Comparison of ENCODE assay signal across 29 cellular contexts in genomic region chr5:42228279-42228678, GRCh38.
DNase-seq lines count a peak whose midpoint lies in the region; ATAC-seq and TF ChIP-seq lines count a peak whose summit lies in the region.
"Had no signal": no experiment of that assay in that cellular context is flagged by ENCODE, and none has a peak within 500 bp of the region (broad histone marks: within the 10 kb centered on the region; RNA-seq: fewer than 3 reads in every experiment).

No MANE protein-coding gene starts in this region.

- no peaks in the 10 kb centered on the region for H3K36me3 Mint-ChIP-seq in activated CD8-positive, alpha-beta T cell treated with anti-CD3 and anti-CD28 coated beads for 36 hours (ENCODE audit: low read depth)
- H3K36me3 Mint-ChIP-seq: activated naive CD8-positive, alpha-beta T cell treated with anti-CD3 and anti-CD28 coated beads, Interleukin-2, amount 10 ng/mL, durations not matched to agents 7 days and 5 days; natural killer cell treated with Interleukin-12 subunit alpha and Interleukin-12 subunit beta and Interleukin-15 and Interleukin-18, amount 100 ng/mL, for 72 hours; type B pancreatic cell had no signal

- no peak for ATAC-seq in activated CD8-positive, alpha-beta T cell treated with anti-CD3 and anti-CD28 coated beads for 36 hours
- ATAC-seq in HG02870 (IDR thresholded peaks at IDR 0.05; ENCODE audit: unreplicated experiment): no peak
- ATAC-seq: activated CD4-positive, alpha-beta T cell treated with anti-CD3 and anti-CD28 coated beads for 36 hours; heart left ventricle; K562; Panc1 had no signal

- H3K4me1 Mint-ChIP-seq in activated CD8-positive, alpha-beta T cell treated with anti-CD3 and anti-CD28 coated beads for 36 hours (ENCODE audit: low read depth): no peaks in the 10 kb centered on the region
- H3K4me1 Mint-ChIP-seq: activated CD4-positive, alpha-beta T cell treated with anti-CD3 and anti-CD28 coated beads for 36 hours; activated naive CD8-positive, alpha-beta T cell treated with anti-CD3 and anti-CD28 coated beads, Interleukin-2, amount 10 ng/mL, durations not matched to agents 7 days and 5 days had no signal

- no peak overlapping the region for H3K9ac ChIP-seq in liver (ENCODE audit: low read depth in 1 of 2, low read length in 2 of 2)

- H3K27ac Mint-ChIP-seq in activated CD8-positive, alpha-beta T cell treated with anti-CD3 and anti-CD28 coated beads for 36 hours: no peak overlapping the region
- H3K27ac Mint-ChIP-seq: activated CD4-positive, alpha-beta T cell treated with anti-CD3 and anti-CD28 coated beads for 36 hours; activated naive CD8-positive, alpha-beta T cell treated with anti-CD3 and anti-CD28 coated beads, Interleukin-2, amount 10 ng/mL, durations not matched to agents 7 days and 5 days; natural killer cell treated with Interleukin-12 subunit alpha and Interleukin-12 subunit beta and Interleukin-15 and Interleukin-18, amount 100 ng/mL, for 72 hours; type B pancreatic cell had no signal

- in situ Hi-C loops in GM13976 (cut with MboI; ENCODE audit: low sequenced_read_pairs, unreplicated experiment): no loop called here

- no peak overlapping the region for H3K27ac ChIP-seq in C4-2B
- no peak overlapping the region for H3K27ac ChIP-seq in liver (ENCODE audit: low read depth in 1 of 2, low read length in 2 of 2)
- H3K27ac ChIP-seq: cardiac muscle cell, colonic mucosa, heart left ventricle, skin epidermis had no signal

- TF ChIP-seq RAD21 in liver (IDR thresholded peaks at IDR 0.05): peak; percentile 34 to 36

- POLR2A ChIA-PET in activated CD8-positive, alpha-beta T cell treated with anti-CD3 and anti-CD28 coated beads for 36 hours (lab: Charles Lee): no interaction called here

- TF ChIP-seq CTCF in C4-2B (conservative IDR thresholded peaks at IDR 0.05) (peak; percentile 30), epithelial cell of esophagus (IDR thresholded peaks at IDR 0.05; ENCODE audit: insufficient read depth, low read depth, low read length, missing control alignments) (peak; percentile 22), liver (IDR thresholded peaks at IDR 0.05; ENCODE audit: low read depth, low read length, missing input control) (no peak), GM13976 (IDR thresholded peaks at IDR 0.05; ENCODE audit: borderline replicate concordance, control extremely low read depth, extremely low read depth, insufficient read depth, missing control alignments) (no peak)
- TF ChIP-seq CTCF in activated CD8-positive, alpha-beta T cell treated with anti-CD3 and anti-CD28 coated beads for 36 hours (IDR thresholded peaks at IDR 0.05): no peak

- no peak overlapping the region for H3K4me3 Mint-ChIP-seq in activated CD8-positive, alpha-beta T cell treated with anti-CD3 and anti-CD28 coated beads for 36 hours
- H3K4me3 Mint-ChIP-seq: activated CD4-positive, alpha-beta T cell treated with anti-CD3 and anti-CD28 coated beads for 36 hours; activated naive CD8-positive, alpha-beta T cell treated with anti-CD3 and anti-CD28 coated beads, Interleukin-2, amount 10 ng/mL, durations not matched to agents 7 days and 5 days; natural killer cell treated with Interleukin-12 subunit alpha and Interleukin-12 subunit beta and Interleukin-15 and Interleukin-18, amount 100 ng/mL, for 72 hours; type B pancreatic cell had no signal

- intact Hi-C loops in activated CD8-positive, alpha-beta T cell treated with anti-CD3 and anti-CD28 coated beads for 36 hours (cut with micrococcal nuclease): no loop called here

- no peaks in the 10 kb centered on the region for H3K27me3 Mint-ChIP-seq in activated CD8-positive, alpha-beta T cell treated with anti-CD3 and anti-CD28 coated beads for 36 hours
- H3K27me3 Mint-ChIP-seq: activated CD4-positive, alpha-beta T cell treated with anti-CD3 and anti-CD28 coated beads for 36 hours; activated naive CD8-positive, alpha-beta T cell treated with anti-CD3 and anti-CD28 coated beads, Interleukin-2, amount 10 ng/mL, durations not matched to agents 7 days and 5 days; natural killer cell treated with Interleukin-12 subunit alpha and Interleukin-12 subunit beta and Interleukin-15 and Interleukin-18, amount 100 ng/mL, for 72 hours had no signal

- peak; percentile 12 for DNase-seq in OCI-M1 (lab: John Stamatoyannopoulos, UW)
- DNase-seq in epithelial cell of esophagus (ENCODE audit: low read depth): peak; percentile 11
- DNase-seq in activated CD8-positive, alpha-beta T cell treated with anti-CD3 and anti-CD28 coated beads for 36 hours: no peak
- no peak for DNase-seq in GM13976 (ENCODE audit: low spot score)
- DNase-seq in COR-L47 (lab: John Stamatoyannopoulos, UW): no peak
- DNase-seq: activated CD4-positive, alpha-beta T cell treated with anti-CD3 and anti-CD28 coated beads for 36 hours; activated effector memory CD4-positive, alpha-beta T cell treated with anti-CD3 and anti-CD28 coated beads, Interleukin-2, amount 50 U/mL, for 16 hours; activated naive CD8-positive, alpha-beta T cell treated with anti-CD3 and anti-CD28 coated beads, Interleukin-2, amount 10 ng/mL, durations not matched to agents 7 days and 5 days; activated T-cell treated with anti-CD3 and anti-CD28 coated beads, Interleukin-2, amount 50 U/mL, for 1 hour; aorta; colonic mucosa; effector CD8-positive, alpha-beta T cell; heart left ventricle; kidney glomerular epithelial cell; MG63; NCI-H1417 treated with DMSO at 0.1 percent for 48 hours; NCI-H2081; NCI-H2227 treated with DMSO at 0.1 percent for 48 hours; SHP77 treated with DMSO at 0.1 percent for 48 hours; stimulated activated naive CD4-positive, alpha-beta T cell had no signal

- no peaks in the 10 kb centered on the region for H3K9me3 ChIP-seq in liver (ENCODE audit: control insufficient read depth in 4 of 4, low read length in 3 of 4)
- H3K9me3 ChIP-seq: colonic mucosa, heart left ventricle, MG63 had no signal

- CTCF ChIA-PET in activated CD8-positive, alpha-beta T cell treated with anti-CD3 and anti-CD28 coated beads for 36 hours (lab: Charles Lee): no interaction called here

- H3K36me3 ChIP-seq in liver (ENCODE audit: control insufficient read depth in 4 of 4, insufficient read depth in 3 of 4, low read depth in 1 of 4, low read length in 3 of 4): no peaks in the 10 kb centered on the region
- H3K36me3 ChIP-seq: cardiac muscle cell, colonic mucosa, heart left ventricle, MG63 had no signal

- WGBS in liver: 96% methylated on average over 1 of the region's 1 CpG

- no peaks in the 10 kb centered on the region for H3K27me3 ChIP-seq in liver (ENCODE audit: control insufficient read depth in 4 of 4, insufficient read depth in 4 of 4, low read length in 3 of 4)
- H3K27me3 ChIP-seq: cardiac muscle cell, colonic mucosa, MG63 had no signal

- H3K4me1 ChIP-seq in liver (ENCODE audit: control insufficient read depth in 4 of 4, insufficient read depth in 4 of 4, low read length in 3 of 4): no peaks in the 10 kb centered on the region
- H3K4me1 ChIP-seq: colonic mucosa, heart left ventricle had no signal

- H3K9me3 Mint-ChIP-seq in activated CD8-positive, alpha-beta T cell treated with anti-CD3 and anti-CD28 coated beads for 36 hours: no peaks in the 10 kb centered on the region
- H3K9me3 Mint-ChIP-seq: activated naive CD8-positive, alpha-beta T cell treated with anti-CD3 and anti-CD28 coated beads, Interleukin-2, amount 10 ng/mL, durations not matched to agents 7 days and 5 days; type B pancreatic cell had no signal

- H3K4me3 ChIP-seq in epithelial cell of esophagus (ENCODE audit: low read length): no peak overlapping the region
- no peak overlapping the region for H3K4me3 ChIP-seq in liver (ENCODE audit: low read depth in 1 of 3, low read length in 3 of 3)
- H3K4me3 ChIP-seq: cardiac muscle cell, colonic mucosa, heart left ventricle, K562, MG63, skin epidermis had no signal

TF ChIP-seq in liver, 16 proteins besides CTCF, POLR2A, EP300 and RAD21:
- TF ChIP-seq GABPA (IDR thresholded peaks at IDR 0.05 in 1 of 2, conservative IDR thresholded peaks at IDR 0.05 in 1 of 2): no peak
- no peak for TF ChIP-seq ZBTB33 (IDR thresholded peaks at IDR 0.05)
- TF ChIP-seq FOXA1 (IDR thresholded peaks at IDR 0.05): no peak
- no peak for TF ChIP-seq RXRA (IDR thresholded peaks at IDR 0.05)
- no peak for TF ChIP-seq SP1 (IDR thresholded peaks at IDR 0.05)

Comparison
In these comparisons a context has a peak if more than half of its experiments do, and no peak if none do; other contexts are left out.
1. CTCF ChIP-seq: peak in C4-2B (single experiment) and epithelial cell of esophagus (single experiment); none in liver (single experiment), activated CD8-positive, alpha-beta T cell treated with anti-CD3 and anti-CD28 coated beads for 36 hours (single experiment) and GM13976 (single experiment).
2. DNase-seq: peak in OCI-M1 (single experiment) and epithelial cell of esophagus (single experiment); none in activated CD8-positive, alpha-beta T cell treated with anti-CD3 and anti-CD28 coated beads for 36 hours (single experiment), GM13976 (single experiment) and COR-L47 (single experiment).